22 cellular contexts compared by ENCODE assay signal in genomic region chr15:38688096-38688495, GRCh38.
A peak's percentile ranks its signal among the peaks of the same experiment; 100 is the strongest.
DNase-seq lines count a peak whose midpoint lies in the region; ATAC-seq and TF ChIP-seq lines count a peak whose summit lies in the region.
"Had no signal": no experiment of that assay in that cellular context is flagged by ENCODE, and none has a peak within 500 bp of the region (broad histone marks: within the 10 kb centered on the region; RNA-seq: fewer than 3 reads in every experiment).

No MANE protein-coding gene starts in this region.

- peak overlapping the region; percentile 43 for H3K4me3 Mint-ChIP-seq in activated T-cell treated with anti-CD3 and anti-CD28 coated beads, Interleukin-2, amount 50 U/mL, for 24 hours
- peak overlapping the region; percentile 51 for H3K4me3 Mint-ChIP-seq in activated T-helper 1 cell treated with anti-CD3 and anti-CD28 coated beads, Interleukin-12 subunit alpha, Interleukin-12 subunit beta, Interleukin-2, Interleukin-4 antibody, amounts not matched to agents 30 ng/mL and 10 ng/mL and 1 ng/mL, durations not matched to agents 14 hours and 24 hours and 36 hours
- H3K4me3 Mint-ChIP-seq in naive thymus-derived CD8-positive, alpha-beta T cell = peak overlapping the region in 9 of 10 donors; percentile 33 to 75 (median 61)
- H3K4me3 Mint-ChIP-seq: immature natural killer cell, mesothelial cell of epicardium, nephron progenitor cell had no signal

- H3F3A ChIP-seq in Loucy (ENCODE audit: low read depth) = peaks cover 12% of the 10 kb centered on the region; the same call in 1 of the 2 replicates

- no peaks in the 10 kb centered on the region for H3K27me3 ChIP-seq in Loucy (ENCODE audit: insufficient read depth, low read length, poor library complexity, severe bottlenecking)
- H3K27me3 ChIP-seq: ascending aorta, BLaER1, dorsolateral prefrontal cortex, left lung, pancreas, right atrium auricular region, upper lobe of right lung had no signal

- DNase-seq in activated T-cell treated with anti-CD3 and anti-CD28 coated beads, Interleukin-2, amount 50 U/mL, for 24 hours = no peak
- DNase-seq in activated T-cell treated with anti-CD3 and anti-CD28 coated beads, Interleukin-2, amount 50 U/mL, for 1 hour = no peak
- DNase-seq in activated T-helper 1 cell treated with anti-CD3 and anti-CD28 coated beads, Interleukin-12 subunit alpha, Interleukin-12 subunit beta, Interleukin-2, Interleukin-4 antibody, amounts not matched to agents 30 ng/mL and 10 ng/mL and 1 ng/mL, durations not matched to agents 14 hours and 24 hours and 36 hours (ENCODE audit: low spot score) = no peak
- no peak for DNase-seq in naive thymus-derived CD8-positive, alpha-beta T cell
- no peak for DNase-seq in NCI-H187 (lab: John Stamatoyannopoulos, UW)
- DNase-seq: dorsolateral prefrontal cortex, immature natural killer cell, left lung, MM.1S, NCI-H146, NCI-H510A treated with DMSO at 0.1 percent for 48 hours, nephron progenitor cell, pancreas, upper lobe of right lung had no signal

- POLR2A ChIA-PET in naive thymus-derived CD8-positive, alpha-beta T cell (lab: Charles Lee) = interaction anchor here (0.6 to 9.7 kb wide), 9 partner anchors 10 to 234 kb away, joined by 3 to 206 read pairs (median 8); partner anchors contain the start of genes FAM98B and RASGRP1

- H3K4me2 ChIP-seq in Loucy (ENCODE audit: low read depth, low read length, poor library complexity, severe bottlenecking) = peak overlapping the region; percentile 58
- H3K4me2 ChIP-seq: A549, BLaER1 had no signal

- TF ChIP-seq CTCF in Loucy (conservative IDR thresholded peaks at IDR 0.05; ENCODE audit: low read length) = no peak

- H3K4me3 ChIP-seq in Loucy (ENCODE audit: low read length, poor library complexity, severe bottlenecking) = peak overlapping the region; percentile 23
- H3K4me3 ChIP-seq: A549, ascending aorta, BLaER1, dorsolateral prefrontal cortex, left lung, pancreas, right atrium auricular region, upper lobe of right lung had no signal

- H2AFZ ChIP-seq in Loucy (ENCODE audit: low read length) = peak overlapping the region; percentile 3; the same call in 1 of the 2 replicates

- H4K20me1 ChIP-seq in Loucy (ENCODE audit: insufficient read depth, low read length, poor library complexity, severe bottlenecking) = no peaks in the 10 kb centered on the region
- H4K20me1 ChIP-seq: BLaER1 had no signal

- peaks cover 88% of the 10 kb centered on the region for H3K4me1 ChIP-seq in Loucy (ENCODE audit: insufficient read depth, low read length, poor library complexity, severe bottlenecking)
- H3K4me1 ChIP-seq: A549, left lung, pancreas, upper lobe of right lung had no signal

- peaks cover 93% of the 10 kb centered on the region for H3K4me1 Mint-ChIP-seq in activated T-cell treated with anti-CD3 and anti-CD28 coated beads, Interleukin-2, amount 50 U/mL, for 24 hours (ENCODE audit: low read depth)
- H3K4me1 Mint-ChIP-seq in activated T-helper 1 cell treated with anti-CD3 and anti-CD28 coated beads, Interleukin-12 subunit alpha, Interleukin-12 subunit beta, Interleukin-2, Interleukin-4 antibody, amounts not matched to agents 30 ng/mL and 10 ng/mL and 1 ng/mL, durations not matched to agents 14 hours and 24 hours and 36 hours (ENCODE audit: low read depth) = peaks cover 93% of the 10 kb centered on the region
- peaks cover 47 to 86% (median 80%) of the 10 kb centered on the region in 4 donors for H3K4me1 Mint-ChIP-seq in naive thymus-derived CD8-positive, alpha-beta T cell

- peak overlapping the region; percentile 93 for H3K27ac Mint-ChIP-seq in activated T-cell treated with anti-CD3 and anti-CD28 coated beads, Interleukin-2, amount 50 U/mL, for 24 hours
- peak overlapping the region; percentile 80 for H3K27ac Mint-ChIP-seq in activated T-helper 1 cell treated with anti-CD3 and anti-CD28 coated beads, Interleukin-12 subunit alpha, Interleukin-12 subunit beta, Interleukin-2, Interleukin-4 antibody, amounts not matched to agents 30 ng/mL and 10 ng/mL and 1 ng/mL, durations not matched to agents 14 hours and 24 hours and 36 hours
- peak overlapping the region; percentile 73 to 97 (median 89) for H3K27ac Mint-ChIP-seq in naive thymus-derived CD8-positive, alpha-beta T cell
- H3K27ac Mint-ChIP-seq: mesothelial cell of epicardium, nephron progenitor cell had no signal

- no peaks in the 10 kb centered on the region for H3K79me2 ChIP-seq in Loucy (ENCODE audit: insufficient read depth, low read length)

- no peaks in the 10 kb centered on the region for H3K27me3 Mint-ChIP-seq in activated T-cell treated with anti-CD3 and anti-CD28 coated beads, Interleukin-2, amount 50 U/mL, for 24 hours
- no peaks in the 10 kb centered on the region for H3K27me3 Mint-ChIP-seq in activated T-helper 1 cell treated with anti-CD3 and anti-CD28 coated beads, Interleukin-12 subunit alpha, Interleukin-12 subunit beta, Interleukin-2, Interleukin-4 antibody, amounts not matched to agents 30 ng/mL and 10 ng/mL and 1 ng/mL, durations not matched to agents 14 hours and 24 hours and 36 hours (ENCODE audit: insufficient read depth)
- H3K27me3 Mint-ChIP-seq in naive thymus-derived CD8-positive, alpha-beta T cell = no peaks in the 10 kb centered on the region

- no peaks in the 10 kb centered on the region for H3K9me3 ChIP-seq in Loucy (ENCODE audit: insufficient read depth, low read depth, low read length)
- H3K9me3 ChIP-seq: A549, ascending aorta, BLaER1, left lung, pancreas, right atrium auricular region, upper lobe of right lung had no signal

- no peaks in the 10 kb centered on the region for H3K36me3 Mint-ChIP-seq in activated T-cell treated with anti-CD3 and anti-CD28 coated beads, Interleukin-2, amount 50 U/mL, for 24 hours (ENCODE audit: low read depth)
- peaks cover 2% of the 10 kb centered on the region for H3K36me3 Mint-ChIP-seq in activated T-helper 1 cell treated with anti-CD3 and anti-CD28 coated beads, Interleukin-12 subunit alpha, Interleukin-12 subunit beta, Interleukin-2, Interleukin-4 antibody, amounts not matched to agents 30 ng/mL and 10 ng/mL and 1 ng/mL, durations not matched to agents 14 hours and 24 hours and 36 hours (ENCODE audit: low read depth)
- no peaks in the 10 kb centered on the region for H3K36me3 Mint-ChIP-seq in naive thymus-derived CD8-positive, alpha-beta T cell
- H3K36me3 Mint-ChIP-seq: mesothelial cell of epicardium had no signal

- ATAC-seq in naive thymus-derived CD8-positive, alpha-beta T cell = no peak
- ATAC-seq in GM21390 (IDR thresholded peaks at IDR 0.05; ENCODE audit: unreplicated experiment) (no peak), HG03280 (IDR thresholded peaks at IDR 0.05; ENCODE audit: unreplicated experiment) (no peak)
- ATAC-seq: A549, left lung, pancreas, upper lobe of right lung had no signal

- intact Hi-C loops in activated T-helper 1 cell treated with anti-CD3 and anti-CD28 coated beads, Interleukin-12 subunit alpha, Interleukin-12 subunit beta, Interleukin-2, Interleukin-4 antibody, amounts not matched to agents 30 ng/mL and 10 ng/mL and 1 ng/mL, durations not matched to agents 14 hours and 24 hours and 36 hours (cut with micrococcal nuclease) = loop anchor here (1.0 to 10.0 kb wide), 4 partner anchors 35 to 1417 kb away; partner anchors contain the start of gene BMF

- no peaks in the 10 kb centered on the region for H3K9me3 Mint-ChIP-seq in activated T-cell treated with anti-CD3 and anti-CD28 coated beads, Interleukin-2, amount 50 U/mL, for 24 hours
- no peaks in the 10 kb centered on the region for H3K9me3 Mint-ChIP-seq in activated T-helper 1 cell treated with anti-CD3 and anti-CD28 coated beads, Interleukin-12 subunit alpha, Interleukin-12 subunit beta, Interleukin-2, Interleukin-4 antibody, amounts not matched to agents 30 ng/mL and 10 ng/mL and 1 ng/mL, durations not matched to agents 14 hours and 24 hours and 36 hours
- H3K9me3 Mint-ChIP-seq in naive thymus-derived CD8-positive, alpha-beta T cell = no peaks in the 10 kb centered on the region
- H3K9me3 Mint-ChIP-seq: immature natural killer cell, mesothelial cell of epicardium, nephron progenitor cell had no signal

- peak overlapping the region; percentile 13 for H3K9ac ChIP-seq in Loucy (ENCODE audit: low read depth, low read length, poor library complexity, severe bottlenecking)
- H3K9ac ChIP-seq: BLaER1 had no signal

- no peaks in the 10 kb centered on the region for H3K36me3 ChIP-seq in Loucy (ENCODE audit: insufficient read depth, low read length)
- H3K36me3 ChIP-seq: ascending aorta, BLaER1, left lung, pancreas, right atrium auricular region, upper lobe of right lung had no signal

- H3K9me2 ChIP-seq in Loucy (replicated peaks; ENCODE audit: low read depth, low read length) = no peaks in the 10 kb centered on the region
